8 cellular contexts compared by ENCODE assay signal in genomic region chr6:31083742-31084354, GRCh38. TPM values are rescaled to one million over a fixed set of nuclear protein-coding genes. Genes with fewer than 3 reads are reported as not detected.
DNase-seq lines count a peak whose midpoint lies in the region; ATAC-seq and TF ChIP-seq lines count a peak whose summit lies in the region.

No MANE protein-coding gene starts in this region.

- peak; percentile 26 for TF ChIP-seq CTCF in BE2C (IDR thresholded peaks at IDR 0.05; ENCODE audit: low read depth, low read length)
- peak; percentile 36 for TF ChIP-seq CTCF in colonic mucosa (IDR thresholded peaks at IDR 0.05)

- H3K9me3 ChIP-seq in BE2C, result no peaks in the 10 kb centered on the region
- H3K9me3 ChIP-seq in colonic mucosa, result no peaks in the 10 kb centered on the region

- H3K4me1 Mint-ChIP-seq in T-cell, result peaks cover 14 to 18% (median 18%) of the 10 kb centered on the region in 3 donors

- H3K27me3 Mint-ChIP-seq in T-cell, result no peaks in the 10 kb centered on the region

- no peaks in the 10 kb centered on the region for H3K9me3 Mint-ChIP-seq in T-cell

- peaks cover 10% of the 10 kb centered on the region for H3K4me1 ChIP-seq in BE2C
- H3K4me1 ChIP-seq in colonic mucosa, result no peaks in the 10 kb centered on the region

- CTCF ChIA-PET in T-cell (lab: Charles Lee), result interaction anchor here (0.7 to 0.8 kb wide), 2 partner anchors 24 to 794 kb away, joined by 3 to 4 read pairs; no protein-coding TSS in a partner anchor

- no peaks in the 10 kb centered on the region for H3K36me3 ChIP-seq in BE2C
- H3K36me3 ChIP-seq in colonic mucosa, result no peaks in the 10 kb centered on the region

- no peak overlapping the region for H3K27ac ChIP-seq in colonic mucosa

- DNase-seq in BE2C, result peak; percentile 56
- DNase-seq in HCEC 1CT, result peak; percentile 68
- peak in 23 of 34 experiments; percentile 6 to 40 (median 26) for DNase-seq in T-cell
- peak; percentile 66 for DNase-seq in colonic mucosa
- DNase-seq in mucosa of gallbladder (ENCODE audit: low spot score), result peak; percentile 25
- no peak for DNase-seq in amniotic stem cell (lab: John Stamatoyannopoulos, UW)
- no peak for DNase-seq in NCI-H187 (lab: John Stamatoyannopoulos, UW)

- no peak overlapping the region for H3K27ac Mint-ChIP-seq in T-cell

- no peak overlapping the region for H3K9ac ChIP-seq in colonic mucosa (ENCODE audit: low read depth in 2 of 2, low read length in 2 of 2)

- no peak overlapping the region for H3K4me3 Mint-ChIP-seq in T-cell

- H3K4me3 ChIP-seq in BE2C (ENCODE audit: low read depth, low read length) (no peak overlapping the region), colonic mucosa (no peak overlapping the region)

- intact Hi-C loops in colonic mucosa (cut with DNase I), result loop anchor here (10.0 kb wide), 1 partner anchor 539 kb away; no protein-coding TSS in a partner anchor

- POLR2A ChIA-PET in T-cell (lab: Charles Lee), result no interaction called here

- no peak for ATAC-seq in T-cell (replicated peaks in 1 of 4)
- no peak for ATAC-seq in GM18498 (IDR thresholded peaks at IDR 0.05; ENCODE audit: unreplicated experiment)

- H3K36me3 Mint-ChIP-seq in T-cell, result no peaks in the 10 kb centered on the region

- H3K27me3 ChIP-seq in BE2C (no peaks in the 10 kb centered on the region), colonic mucosa (no peaks in the 10 kb centered on the region)

RNA-seq across cellular contexts. Expression of gene C6orf15, which starts 28.5 kb away (rescaled TPM):
- polyA plus RNA-seq in BE2C (2012; ENCODE audit: insufficient read depth, insufficient read length, low read depth), result not detected
- total RNA-seq in T-cell, result not detected
- not detected for total RNA-seq in colonic mucosa
- total RNA-seq in mucosa of gallbladder, result not detected

RNA-seq across cellular contexts. Expression of gene PSORS1C1, which starts 30.8 kb away (rescaled TPM):
- not detected for polyA plus RNA-seq in BE2C (2012; ENCODE audit: insufficient read depth, insufficient read length, low read depth)
- total RNA-seq in T-cell (not detected), colonic mucosa (1 to 10 TPM; 2.2 to 5.6 TPM), mucosa of gallbladder (11.0 TPM)

RNA-seq across cellular contexts. Expression of gene CDSN, which starts 36.4 kb away (rescaled TPM):
- polyA plus RNA-seq in BE2C (2012; ENCODE audit: insufficient read depth, insufficient read length, low read depth), result not detected
- total RNA-seq in T-cell (not detected), colonic mucosa (not detected), mucosa of gallbladder (0.17 TPM)

RNA-seq across cellular contexts. Expression of gene PSORS1C2, which starts 55.0 kb away (rescaled TPM):
- not detected for polyA plus RNA-seq in BE2C (2012; ENCODE audit: insufficient read depth, insufficient read length, low read depth)
- not detected for total RNA-seq in T-cell
- not detected for total RNA-seq in colonic mucosa
- not detected for total RNA-seq in mucosa of gallbladder

Comparison
In these comparisons a context has a peak if more than half of its experiments do, and no peak if none do; other contexts are left out.
1. DNase-seq: peak in BE2C (single experiment), HCEC 1CT (single experiment), T-cell (23 of 34), colonic mucosa (single experiment) and mucosa of gallbladder (single experiment); none in amniotic stem cell (single experiment) and NCI-H187 (0 of 2).